Comparison of ENCODE assay signal across 1 cellular context in genomic region chr18:58228762-58229161, GRCh38.
TF ChIP-seq lines count a peak whose summit lies in the region.

No MANE protein-coding gene starts in this region.

TF ChIP-seq in H1, 55 proteins besides CTCF, POLR2A, EP300 and RAD21 (continued from another document):
- no peak for TF ChIP-seq CHD7 (IDR thresholded peaks at IDR 0.05; ENCODE audit: insufficient replicate concordance, low read length)
- TF ChIP-seq HDAC6 (IDR thresholded peaks at IDR 0.05; ENCODE audit: low read depth, low read length): no peak
- TF ChIP-seq POLR2AphosphoS5 (IDR thresholded peaks at IDR 0.05; ENCODE audit: low read depth, low read length): no peak
- no peak for TF ChIP-seq PHF8 (conservative IDR thresholded peaks at IDR 0.05; ENCODE audit: low read depth, low read length)
- no peak for TF ChIP-seq TAF1 (IDR thresholded peaks at IDR 0.05; ENCODE audit: low read depth, low read length)
